ENCODE assay signal across 8 cellular contexts in genomic region chr19:531753-532571, GRCh38. TPM values are rescaled to one million over a fixed set of nuclear protein-coding genes. Genes with fewer than 3 reads are reported as not detected.
DNase-seq lines count a peak whose midpoint lies in the region; ATAC-seq and TF ChIP-seq lines count a peak whose summit lies in the region.

Gene CDC34 (plus strand): TSS chr19:531760. CDS start chr19:531932, 172 bp downstream.

- TF ChIP-seq CTCF in astrocyte of the spinal cord (IDR thresholded peaks at IDR 0.05; ENCODE audit: low read depth, low read length), result no peak

- intact Hi-C loops in CD4-positive, alpha-beta memory T cell (cut with micrococcal nuclease), result loop anchor here (1.0 to 5.0 kb wide), 4 partner anchors 11 to 80 kb away; partner anchors contain the start of genes BSG and TPGS1

- H3K4me3 ChIP-seq in CD4-positive, alpha-beta memory T cell (ENCODE audit: low read length in 2 of 2), result peak within 1 kb of the TSS; percentile 66 to 81
- H3K4me3 ChIP-seq in astrocyte of the spinal cord (ENCODE audit: low read depth, low read length) (peak within 1 kb of the TSS; percentile 91), iPS-20b (ENCODE audit: low read length) (peak within 1 kb of the TSS; percentile 88)

- H3K27ac Mint-ChIP-seq in CD4-positive, alpha-beta memory T cell, result peak within 1 kb of the TSS; percentile 62 to 95 (median 88)
- H3K27ac Mint-ChIP-seq in stimulated activated effector memory CD8-positive, alpha-beta T cell treated with anti-CD3 and anti-CD28 coated beads, Interleukin-12 subunit alpha, Interleukin-12 subunit beta, amount 100 ng/mL, for 72 hours, result peak within 1 kb of the TSS; percentile 88

- peak within 1 kb of the TSS; percentile 81 for H3K27ac ChIP-seq in CD4-positive, alpha-beta memory T cell (ENCODE audit: low read depth, low read length)
- peak within 1 kb of the TSS; percentile 56 for H3K27ac ChIP-seq in iPS-20b (ENCODE audit: low read length)

- ATAC-seq in GM19351 (IDR thresholded peaks at IDR 0.05; ENCODE audit: unreplicated experiment) (peak; percentile 24), HG03457 (IDR thresholded peaks at IDR 0.05; ENCODE audit: unreplicated experiment) (no peak)
- peak; percentile 52 for ATAC-seq in stimulated activated effector memory CD8-positive, alpha-beta T cell treated with anti-CD3 and anti-CD28 coated beads, Interleukin-12 subunit alpha, Interleukin-12 subunit beta, amount 100 ng/mL, for 72 hours

- H3K4me3 Mint-ChIP-seq in CD4-positive, alpha-beta memory T cell, result peak within 1 kb of the TSS; percentile 84 to 92 (median 88)
- peak within 1 kb of the TSS; percentile 77 for H3K4me3 Mint-ChIP-seq in stimulated activated effector memory CD8-positive, alpha-beta T cell treated with anti-CD3 and anti-CD28 coated beads, Interleukin-12 subunit alpha, Interleukin-12 subunit beta, amount 100 ng/mL, for 72 hours

- no peaks in the 10 kb centered on the region for H3K27me3 Mint-ChIP-seq in CD4-positive, alpha-beta memory T cell

- DNase-seq in CD4-positive, alpha-beta memory T cell, result no peak
- DNase-seq in HuH-7.5 (ENCODE audit: low spot score) (peak; percentile 64), astrocyte of the spinal cord (ENCODE audit: low read depth, low spot score) (no peak), epidermal melanocyte (ENCODE audit: insufficient read length, low spot score) (no peak)
- no peak for DNase-seq in stimulated activated effector memory CD8-positive, alpha-beta T cell treated with anti-CD3 and anti-CD28 coated beads, Interleukin-12 subunit alpha, Interleukin-12 subunit beta, amount 100 ng/mL, for 72 hours (ENCODE audit: low spot score in 2 of 2)

- no peaks in the 10 kb centered on the region for H3K9me3 Mint-ChIP-seq in CD4-positive, alpha-beta memory T cell
- H3K9me3 Mint-ChIP-seq in stimulated activated effector memory CD8-positive, alpha-beta T cell treated with anti-CD3 and anti-CD28 coated beads, Interleukin-12 subunit alpha, Interleukin-12 subunit beta, amount 100 ng/mL, for 72 hours, result no peaks in the 10 kb centered on the region

- peaks cover 0 to 4% of the 10 kb centered on the region in 2 donors for H3K36me3 Mint-ChIP-seq in CD4-positive, alpha-beta memory T cell
- no peaks in the 10 kb centered on the region for H3K36me3 Mint-ChIP-seq in stimulated activated effector memory CD8-positive, alpha-beta T cell treated with anti-CD3 and anti-CD28 coated beads, Interleukin-12 subunit alpha, Interleukin-12 subunit beta, amount 100 ng/mL, for 72 hours

- no peaks in the 10 kb centered on the region for H3K27me3 ChIP-seq in CD4-positive, alpha-beta memory T cell (ENCODE audit: insufficient read depth, low read length)
- H3K27me3 ChIP-seq in iPS-20b (ENCODE audit: insufficient read depth, low read length), result no peaks in the 10 kb centered on the region

- H3K9ac ChIP-seq in iPS-20b (ENCODE audit: low read depth, low read length), result peak within 1 kb of the TSS; percentile 87

- in situ Hi-C loops in astrocyte of the spinal cord (cut with HindIII; ENCODE audit: low sequenced_read_pairs), result no loop called here

- peaks cover 27% of the 10 kb centered on the region for H3K4me1 ChIP-seq in CD4-positive, alpha-beta memory T cell (ENCODE audit: insufficient read depth, low read length)
- H3K4me1 ChIP-seq in iPS-20b (ENCODE audit: insufficient read depth, low read length), result no peaks in the 10 kb centered on the region

- CTCF ChIA-PET in CD4-positive, alpha-beta memory T cell (lab: Charles Lee; ENCODE audit: partially characterized antibody), result interaction anchor here (0.6 to 5.7 kb wide), 8 partner anchors 10 to 56 kb away, joined by 3 to 48 read pairs (median 4); partner anchors contain the start of gene TPGS1

- POLR2A ChIA-PET in CD4-positive, alpha-beta memory T cell (lab: Charles Lee; ENCODE audit: partially characterized antibody), result interaction anchor here (1.0 to 6.5 kb wide), 12 partner anchors 11 to 149 kb away, joined by 3 to 111 read pairs (median 6); partner anchors contain the start of genes BSG, GZMM and TPGS1

- peaks cover 16% of the 10 kb centered on the region for H3K36me3 ChIP-seq in CD4-positive, alpha-beta memory T cell (ENCODE audit: insufficient read depth, low read length)
- peaks cover 16% of the 10 kb centered on the region for H3K36me3 ChIP-seq in iPS-20b (ENCODE audit: insufficient read depth, low read depth, low read length)

- no peaks in the 10 kb centered on the region for H3K9me3 ChIP-seq in CD4-positive, alpha-beta memory T cell (ENCODE audit: control insufficient read depth in 1 of 2, low read length in 2 of 2)
- no peaks in the 10 kb centered on the region for H3K9me3 ChIP-seq in iPS-20b (ENCODE audit: insufficient read depth, low read depth, low read length)

- H3K4me1 Mint-ChIP-seq in CD4-positive, alpha-beta memory T cell, result peaks cover 6 to 24% (median 10%) of the 10 kb centered on the region in 4 donors
- peaks cover 16% of the 10 kb centered on the region for H3K4me1 Mint-ChIP-seq in stimulated activated effector memory CD8-positive, alpha-beta T cell treated with anti-CD3 and anti-CD28 coated beads, Interleukin-12 subunit alpha, Interleukin-12 subunit beta, amount 100 ng/mL, for 72 hours

RNA-seq across cellular contexts. Expression of gene CDC34, which starts in this region (rescaled TPM):
- total RNA-seq in CD4-positive, alpha-beta memory T cell, result 10 to 100 TPM; 44.4 to 46.6 TPM
- 10 to 100 TPM; 26.7 to 44.0 TPM for polyA plus RNA-seq in CD4-positive, alpha-beta memory T cell
